ENCODE assay signal across 1 cellular context in genomic region chr12:73632661-73633060, GRCh38.
TF ChIP-seq lines count a peak whose summit lies in the region.

No MANE protein-coding gene starts in this region.

TF ChIP-seq in H1, 55 proteins besides CTCF, POLR2A, EP300 and RAD21:
- TF ChIP-seq RXRA (IDR thresholded peaks at IDR 0.05; ENCODE audit: insufficient read depth, low read depth, low read length) (no peak), PHF8 (conservative IDR thresholded peaks at IDR 0.05; ENCODE audit: low read depth, low read length) (no peak), EGR1 (IDR thresholded peaks at IDR 0.05; ENCODE audit: borderline replicate concordance, low read depth, low read length) (no peak), SP1 (IDR thresholded peaks at IDR 0.05; ENCODE audit: low read depth, low read length) (no peak), SIX5 (IDR thresholded peaks at IDR 0.05; ENCODE audit: low read depth, low read length) (no peak), ATF2 (IDR thresholded peaks at IDR 0.05; ENCODE audit: low read length) (no peak), EZH2 (IDR thresholded peaks at IDR 0.05; ENCODE audit: low read depth, low read length, severe bottlenecking) (no peak), ZNF274 (IDR thresholded peaks at IDR 0.05; ENCODE audit: borderline replicate concordance, extremely low read depth, low read length) (no peak), CHD1 (IDR thresholded peaks at IDR 0.05; ENCODE audit: low read depth, low read length) (no peak), FOSL1 (IDR thresholded peaks at IDR 0.05; ENCODE audit: insufficient read depth, low read depth, low read length) (no peak), SUZ12 (IDR thresholded peaks at IDR 0.05; ENCODE audit: low read length) (no peak), CBX5 (IDR thresholded peaks at IDR 0.05; ENCODE audit: low read depth, low read length) (no peak)
